ENCODE assay signal across 1 cellular context in the genomic region with DNA sequence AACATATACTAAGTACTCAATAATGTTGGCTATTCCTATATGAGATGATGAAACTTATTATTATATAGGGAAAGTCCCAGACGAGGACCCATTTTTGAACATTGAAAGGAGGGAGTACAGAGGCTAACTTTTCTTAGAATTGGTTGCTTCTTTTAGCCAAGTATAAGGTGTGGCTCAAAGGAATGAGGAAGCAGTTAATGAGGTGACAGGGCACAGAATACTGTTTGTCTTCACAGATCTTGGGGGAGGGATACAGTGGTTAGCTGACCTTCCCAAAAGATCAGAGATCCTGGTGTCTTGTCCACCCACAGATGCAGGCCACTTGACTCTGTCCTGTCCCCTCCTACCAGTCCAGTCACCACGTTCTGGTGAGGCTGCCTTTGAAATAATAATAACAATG.
TF ChIP-seq lines count a peak whose summit lies in the region.

No MANE protein-coding gene starts in this region.

TF ChIP-seq in GM12878, 131 proteins besides CTCF, POLR2A, EP300 and RAD21 (continued from another document):
- no peak for TF ChIP-seq RB1 (IDR thresholded peaks at IDR 0.05; ENCODE audit: borderline replicate concordance)
- TF ChIP-seq ZNF274 (IDR thresholded peaks at IDR 0.05; ENCODE audit: insufficient read depth, insufficient read length) = no peak
- TF ChIP-seq USF1 (IDR thresholded peaks at IDR 0.05; ENCODE audit: borderline replicate concordance, extremely low read length, insufficient read depth, low read depth, low read length) = no peak
- TF ChIP-seq ZNF24 (IDR thresholded peaks at IDR 0.05) = no peak
- no peak for TF ChIP-seq GABPA (IDR thresholded peaks at IDR 0.05; ENCODE audit: low read depth)
- TF ChIP-seq, protein P1, sequence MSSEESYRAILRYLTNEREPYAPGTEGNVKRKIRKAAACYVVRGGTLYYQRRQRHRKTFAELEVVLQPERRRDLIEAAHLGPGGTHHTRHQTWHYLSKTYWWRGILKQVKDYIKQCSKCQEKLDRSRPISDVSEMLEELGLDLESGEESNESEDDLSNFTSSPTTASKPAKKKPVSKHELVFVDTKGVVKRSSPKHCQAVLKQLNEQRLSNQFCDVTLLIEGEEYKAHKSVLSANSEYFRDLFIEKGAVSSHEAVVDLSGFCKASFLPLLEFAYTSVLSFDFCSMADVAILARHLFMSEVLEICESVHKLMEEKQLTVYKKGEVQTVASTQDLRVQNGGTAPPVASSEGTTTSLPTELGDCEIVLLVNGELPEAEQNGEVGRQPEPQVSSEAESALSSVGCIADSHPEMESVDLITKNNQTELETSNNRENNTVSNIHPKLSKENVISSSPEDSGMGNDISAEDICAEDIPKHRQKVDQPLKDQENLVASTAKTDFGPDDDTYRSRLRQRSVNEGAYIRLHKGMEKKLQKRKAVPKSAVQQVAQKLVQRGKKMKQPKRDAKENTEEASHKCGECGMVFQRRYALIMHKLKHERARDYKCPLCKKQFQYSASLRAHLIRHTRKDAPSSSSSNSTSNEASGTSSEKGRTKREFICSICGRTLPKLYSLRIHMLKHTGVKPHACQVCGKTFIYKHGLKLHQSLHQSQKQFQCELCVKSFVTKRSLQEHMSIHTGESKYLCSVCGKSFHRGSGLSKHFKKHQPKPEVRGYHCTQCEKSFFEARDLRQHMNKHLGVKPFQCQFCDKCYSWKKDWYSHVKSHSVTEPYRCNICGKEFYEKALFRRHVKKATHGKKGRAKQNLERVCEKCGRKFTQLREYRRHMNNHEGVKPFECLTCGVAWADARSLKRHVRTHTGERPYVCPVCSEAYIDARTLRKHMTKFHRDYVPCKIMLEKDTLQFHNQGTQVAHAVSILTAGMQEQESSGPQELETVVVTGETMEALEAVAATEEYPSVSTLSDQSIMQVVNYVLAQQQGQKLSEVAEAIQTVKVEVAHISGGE (CRISPR knock-in tag; IDR thresholded peaks at IDR 0.05) = no peak
- no peak for TF ChIP-seq RELA (IDR thresholded peaks at IDR 0.05; ENCODE audit: borderline replicate concordance, partially characterized antibody)
TF ChIP-seq in GM12878: peak in this region for 0.
